Comparison of ENCODE assay signal across 1 cellular context in the genomic region with DNA sequence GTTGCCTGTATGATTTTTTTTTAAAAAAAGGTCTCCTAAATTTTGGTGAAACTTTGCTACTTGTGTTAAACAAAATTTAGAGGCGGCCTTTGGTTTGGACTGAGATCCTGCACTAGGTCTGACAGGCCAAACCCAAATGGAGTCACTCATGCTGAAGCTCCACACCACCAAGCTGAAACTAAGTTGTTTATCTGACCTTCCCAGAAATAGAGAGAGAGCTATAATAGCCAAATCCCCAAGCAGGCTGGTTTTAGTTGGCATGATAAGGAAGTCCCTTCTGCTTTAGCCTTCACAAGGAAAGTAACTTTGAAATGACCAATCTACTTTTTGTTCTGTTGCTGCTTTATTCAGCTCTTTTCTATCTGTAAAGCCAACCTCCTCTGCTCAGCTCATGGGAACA.
TF ChIP-seq lines count a peak whose summit lies in the region.

No MANE protein-coding gene starts in this region.

TF ChIP-seq in K562, 482 proteins besides CTCF, POLR2A, EP300 and RAD21 (continued from another document):
- TF ChIP-seq, protein P1, sequence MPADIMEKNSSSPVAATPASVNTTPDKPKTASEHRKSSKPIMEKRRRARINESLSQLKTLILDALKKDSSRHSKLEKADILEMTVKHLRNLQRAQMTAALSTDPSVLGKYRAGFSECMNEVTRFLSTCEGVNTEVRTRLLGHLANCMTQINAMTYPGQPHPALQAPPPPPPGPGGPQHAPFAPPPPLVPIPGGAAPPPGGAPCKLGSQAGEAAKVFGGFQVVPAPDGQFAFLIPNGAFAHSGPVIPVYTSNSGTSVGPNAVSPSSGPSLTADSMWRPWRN (IDR thresholded peaks at IDR 0.05; ENCODE audit: low read depth) = no peak
